In the genomic region with DNA sequence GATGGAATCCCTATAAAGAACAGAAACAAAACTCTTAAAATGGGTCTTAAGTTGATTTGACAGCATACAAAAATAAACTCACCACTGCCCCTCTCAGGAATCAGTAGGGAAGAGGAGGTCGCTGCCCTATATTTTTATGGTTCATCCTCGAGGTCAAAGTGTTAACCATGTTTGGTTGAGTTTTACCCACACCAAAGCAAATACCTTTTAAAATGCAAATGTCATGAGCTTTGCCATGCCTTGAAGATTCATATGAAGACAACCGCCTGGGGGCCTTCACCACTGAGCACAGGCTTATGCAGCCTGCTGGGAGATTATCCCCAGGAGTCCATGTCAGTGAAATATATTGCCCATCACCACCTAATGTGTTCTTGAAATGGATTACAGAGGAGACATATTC, we compare ENCODE assay signal across 10 cellular contexts.
DNase-seq lines count a peak whose midpoint lies in the region; ATAC-seq and TF ChIP-seq lines count a peak whose summit lies in the region.
"Had no signal": no experiment of that assay in that cellular context is flagged by ENCODE, and none has a peak within 500 bp of the region (broad histone marks: within the 10 kb centered on the region; RNA-seq: fewer than 3 reads in every experiment).

No MANE protein-coding gene starts in this region.

- peaks cover 53% of the 10 kb centered on the region for H3K36me3 Mint-ChIP-seq in activated T-helper 2 cell treated with anti-CD3 and anti-CD28 coated beads, Interferon-gamma antibody, Interleukin-2, Interleukin-4, amounts not matched to agents 10 μg/mL and 5 μg/mL and 100 μg/mL, durations not matched to agents 14 hours and 24 hours and 36 hours (ENCODE audit: low read depth)
- H3K36me3 Mint-ChIP-seq in neural progenitor cell: peaks cover 13% of the 10 kb centered on the region

- H3K9ac ChIP-seq in neural progenitor cell: no peak overlapping the region

- H3K79me2 ChIP-seq in neural progenitor cell (ENCODE audit: low read depth): no peaks in the 10 kb centered on the region

- no peaks in the 10 kb centered on the region for H3K27me3 Mint-ChIP-seq in activated T-helper 2 cell treated with anti-CD3 and anti-CD28 coated beads, Interferon-gamma antibody, Interleukin-2, Interleukin-4, amounts not matched to agents 10 μg/mL and 5 μg/mL and 100 μg/mL, durations not matched to agents 14 hours and 24 hours and 36 hours (ENCODE audit: low read depth)
- no peaks in the 10 kb centered on the region for H3K27me3 Mint-ChIP-seq in neural progenitor cell (ENCODE audit: insufficient read depth, low read depth)

- H3K27ac ChIP-seq in neural progenitor cell: no peak overlapping the region
- no peak overlapping the region for H3K27ac ChIP-seq in substantia nigra (ENCODE audit: low read depth, low read length, poor library complexity, severe bottlenecking)

- no peaks in the 10 kb centered on the region for H4K20me1 ChIP-seq in neural progenitor cell (ENCODE audit: low read depth)

- H2AFZ ChIP-seq in neural progenitor cell (replicated peaks): no peak overlapping the region

- H3K9me3 Mint-ChIP-seq in activated T-helper 2 cell treated with anti-CD3 and anti-CD28 coated beads, Interferon-gamma antibody, Interleukin-2, Interleukin-4, amounts not matched to agents 10 μg/mL and 5 μg/mL and 100 μg/mL, durations not matched to agents 14 hours and 24 hours and 36 hours: peaks cover 5% of the 10 kb centered on the region
- H3K9me3 Mint-ChIP-seq in neural progenitor cell: no peaks in the 10 kb centered on the region

- H3K4me3 ChIP-seq in Jurkat, Clone E6-1 (ENCODE audit: low read length): no peak overlapping the region
- H3K4me3 ChIP-seq in neural progenitor cell: no peak overlapping the region

- H3K36me3 ChIP-seq in neural progenitor cell: no peaks in the 10 kb centered on the region

- no peak overlapping the region for H3K4me3 Mint-ChIP-seq in activated T-helper 2 cell treated with anti-CD3 and anti-CD28 coated beads, Interferon-gamma antibody, Interleukin-2, Interleukin-4, amounts not matched to agents 10 μg/mL and 5 μg/mL and 100 μg/mL, durations not matched to agents 14 hours and 24 hours and 36 hours (ENCODE audit: low read depth)
- H3K4me3 Mint-ChIP-seq in neural progenitor cell: no peak overlapping the region

- peak; percentile 29 for TF ChIP-seq CTCF in neural progenitor cell (IDR thresholded peaks at IDR 0.05)

- H3K27ac Mint-ChIP-seq in activated T-helper 2 cell treated with anti-CD3 and anti-CD28 coated beads, Interferon-gamma antibody, Interleukin-2, Interleukin-4, amounts not matched to agents 10 μg/mL and 5 μg/mL and 100 μg/mL, durations not matched to agents 14 hours and 24 hours and 36 hours: peak overlapping the region; percentile 81
- H3K27ac Mint-ChIP-seq in neural progenitor cell: no peak overlapping the region

- no peaks in the 10 kb centered on the region for H3K27me3 ChIP-seq in neural progenitor cell

- DNase-seq in activated naive CD4-positive, alpha-beta T cell treated with Interleukin-2 at 50 U/mL for 16 hours: peak; percentile 58
- DNase-seq in activated naive CD4-positive, alpha-beta T cell (lab: John Stamatoyannopoulos, UW): no peak
- peak; percentile 81 for DNase-seq in Jurkat, Clone E6-1 (ENCODE audit: low read depth, low spot score)
- DNase-seq in activated T-helper 2 cell treated with anti-CD3 and anti-CD28 coated beads, Interferon-gamma antibody, Interleukin-2, Interleukin-4, amounts not matched to agents 10 μg/mL and 5 μg/mL and 100 μg/mL, durations not matched to agents 14 hours and 24 hours and 36 hours (ENCODE audit: low spot score): peak; percentile 30
- DNase-seq in neural progenitor cell (ENCODE audit: low spot score) (no peak), substantia nigra (lab: John Stamatoyannopoulos, UW) (no peak), AG20443 (ENCODE audit: low spot score) (no peak)
- DNase-seq: left colon, NCI-H774 had no signal

- intact Hi-C loops in activated T-helper 2 cell treated with anti-CD3 and anti-CD28 coated beads, Interferon-gamma antibody, Interleukin-2, Interleukin-4, amounts not matched to agents 10 μg/mL and 5 μg/mL and 100 μg/mL, durations not matched to agents 14 hours and 24 hours and 36 hours (cut with micrococcal nuclease): loop anchor here (1.0 to 2.0 kb wide), 4 partner anchors 16 to 84 kb away; no protein-coding TSS in a partner anchor

- H3K4me2 ChIP-seq in neural progenitor cell: no peak overlapping the region

- no peak for ATAC-seq in GM19324 (IDR thresholded peaks at IDR 0.05; ENCODE audit: low FRiP score, unreplicated experiment)
- ATAC-seq: left colon had no signal

- H3K4me1 ChIP-seq in neural progenitor cell: no peaks in the 10 kb centered on the region

- peaks cover 19% of the 10 kb centered on the region for H3K4me1 Mint-ChIP-seq in activated T-helper 2 cell treated with anti-CD3 and anti-CD28 coated beads, Interferon-gamma antibody, Interleukin-2, Interleukin-4, amounts not matched to agents 10 μg/mL and 5 μg/mL and 100 μg/mL, durations not matched to agents 14 hours and 24 hours and 36 hours (ENCODE audit: low read depth)
- peaks cover 9% of the 10 kb centered on the region for H3K4me1 Mint-ChIP-seq in neural progenitor cell

- no peaks in the 10 kb centered on the region for H3K9me3 ChIP-seq in neural progenitor cell (ENCODE audit: low read depth)

- H3F3A ChIP-seq in neural progenitor cell (ENCODE audit: low read depth): no peaks in the 10 kb centered on the region

Comparison
In these comparisons a context has a peak if more than half of its experiments do, and no peak if none do; other contexts are left out.
1. DNase-seq: peak in activated naive CD4-positive, alpha-beta T cell treated with Interleukin-2 at 50 U/mL for 16 hours (single experiment), Jurkat, Clone E6-1 (single experiment) and activated T-helper 2 cell treated with anti-CD3 and anti-CD28 coated beads, Interferon-gamma antibody, Interleukin-2, Interleukin-4, amounts not matched to agents 10 μg/mL and 5 μg/mL and 100 μg/mL, durations not matched to agents 14 hours and 24 hours and 36 hours (single experiment); none in activated naive CD4-positive, alpha-beta T cell (0 of 4), neural progenitor cell (single experiment), substantia nigra (0 of 49) and AG20443 (single experiment).